Comparison of ENCODE assay signal across 3 cellular contexts in the genomic region with DNA sequence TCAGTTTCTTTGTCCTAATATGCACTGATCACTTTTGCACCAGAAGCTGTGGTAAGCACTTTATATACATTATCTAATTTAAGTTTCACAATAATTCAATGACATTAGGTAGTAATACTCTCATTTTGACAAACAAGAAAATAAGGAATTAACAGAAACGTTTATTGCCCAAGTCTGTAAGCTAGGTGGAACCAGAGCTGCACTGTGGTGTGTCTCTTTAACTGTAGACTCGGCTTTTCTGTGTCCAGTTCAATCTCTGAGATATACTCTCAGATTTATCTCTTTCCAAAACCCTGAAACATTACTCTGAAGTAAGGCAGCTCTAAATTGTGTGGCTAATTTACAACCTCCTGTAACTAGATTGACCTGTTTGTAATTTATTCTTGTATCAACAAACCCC.
TF ChIP-seq lines count a peak whose summit lies in the region.

No MANE protein-coding gene starts in this region.

TF ChIP-seq in liver, 16 proteins besides CTCF, POLR2A, EP300 and RAD21 (continued from another document):
- TF ChIP-seq, protein P1, sequence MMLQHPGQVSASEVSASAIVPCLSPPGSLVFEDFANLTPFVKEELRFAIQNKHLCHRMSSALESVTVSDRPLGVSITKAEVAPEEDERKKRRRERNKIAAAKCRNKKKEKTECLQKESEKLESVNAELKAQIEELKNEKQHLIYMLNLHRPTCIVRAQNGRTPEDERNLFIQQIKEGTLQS (IDR thresholded peaks at IDR 0.05) = no peak
- TF ChIP-seq GABPA (IDR thresholded peaks at IDR 0.05 in 1 of 2, conservative IDR thresholded peaks at IDR 0.05 in 1 of 2) (no peak), TAF1 (conservative IDR thresholded peaks at IDR 0.05) (no peak), YY1 (IDR thresholded peaks at IDR 0.05) (no peak), EGR1 (IDR thresholded peaks at IDR 0.05; ENCODE audit: low read depth in 2 of 2) (no peak), RXRA (IDR thresholded peaks at IDR 0.05) (no peak)
TF ChIP-seq in liver: peak in this region for 0.

TF ChIP-seq in HepG2, 621 proteins besides CTCF, POLR2A, EP300 and RAD21 (continued from another document):
- TF ChIP-seq CEBPB (IDR thresholded peaks at IDR 0.05; ENCODE audit: borderline replicate concordance, low read depth, low read length) (no peak), ZNF878 (CRISPR knock-in tag; IDR thresholded peaks at IDR 0.05) (no peak), ZNF770 (CRISPR knock-in tag; IDR thresholded peaks at IDR 0.05) (no peak), TSC22D2 (CRISPR knock-in tag; IDR thresholded peaks at IDR 0.05; ENCODE audit: borderline replicate concordance) (no peak), TFE3 (CRISPR knock-in tag; IDR thresholded peaks at IDR 0.05) (no peak), TRIM22 (IDR thresholded peaks at IDR 0.05) (no peak), SNRNP70 (IDR thresholded peaks at IDR 0.05; ENCODE audit: low read depth, low read length) (no peak), ZNF251 (CRISPR knock-in tag; IDR thresholded peaks at IDR 0.05) (no peak), ZFP90 (CRISPR knock-in tag; IDR thresholded peaks at IDR 0.05; ENCODE audit: borderline replicate concordance) (no peak), ZNF460 (CRISPR knock-in tag; IDR thresholded peaks at IDR 0.05; ENCODE audit: borderline replicate concordance) (no peak), ZNF552 (CRISPR knock-in tag; IDR thresholded peaks at IDR 0.05; ENCODE audit: borderline replicate concordance) (no peak), ISL2 (CRISPR knock-in tag; IDR thresholded peaks at IDR 0.05) (no peak)

TF ChIP-seq in SK-N-SH treated with all-trans-retinoic acid at 6 μM for 48 hours, 23 proteins besides CTCF, POLR2A, EP300 and RAD21:
- no peak for TF ChIP-seq TSHZ2 (CRISPR knock-in tag; IDR thresholded peaks at IDR 0.05)
- no peak for TF ChIP-seq ZNF565 (CRISPR knock-in tag; conservative IDR thresholded peaks at IDR 0.05; ENCODE audit: low read depth)
- TF ChIP-seq OSR1 (CRISPR knock-in tag; IDR thresholded peaks at IDR 0.05) = no peak
- no peak for TF ChIP-seq SNAI2 (CRISPR knock-in tag; IDR thresholded peaks at IDR 0.05)
- no peak for TF ChIP-seq PPARA (CRISPR knock-in tag; IDR thresholded peaks at IDR 0.05; ENCODE audit: borderline replicate concordance)
- TF ChIP-seq CREB5 (CRISPR knock-in tag; IDR thresholded peaks at IDR 0.05; ENCODE audit: low read depth) = no peak
- TF ChIP-seq ZFP30 (CRISPR knock-in tag; IDR thresholded peaks at IDR 0.05) = no peak
- TF ChIP-seq ZNF8 (CRISPR knock-in tag; IDR thresholded peaks at IDR 0.05) = no peak
- TF ChIP-seq ZFP3 (CRISPR knock-in tag; IDR thresholded peaks at IDR 0.05) = no peak
- no peak for TF ChIP-seq GLIS3 (CRISPR knock-in tag; IDR thresholded peaks at IDR 0.05)
- TF ChIP-seq TOX (CRISPR knock-in tag; IDR thresholded peaks at IDR 0.05; ENCODE audit: borderline replicate concordance) = no peak
- TF ChIP-seq POU6F1 (CRISPR knock-in tag; IDR thresholded peaks at IDR 0.05; ENCODE audit: borderline replicate concordance, low read depth) = no peak
- no peak for TF ChIP-seq ISL1 (CRISPR knock-in tag; IDR thresholded peaks at IDR 0.05)
- TF ChIP-seq ZNF70 (CRISPR knock-in tag; IDR thresholded peaks at IDR 0.05) = no peak
- no peak for TF ChIP-seq ZC3H10 (CRISPR knock-in tag; IDR thresholded peaks at IDR 0.05)
- TF ChIP-seq ESRRG (CRISPR knock-in tag; IDR thresholded peaks at IDR 0.05) = no peak
TF ChIP-seq in SK-N-SH treated with all-trans-retinoic acid at 6 μM for 48 hours: peak in this region for 0.
